In genomic region chr14:105998597-105998996, GRCh38 we compare ENCODE assay signal across 7 cellular contexts.
DNase-seq lines count a peak whose midpoint lies in the region; ATAC-seq, FAIRE-seq and TF ChIP-seq lines count a peak whose summit lies in the region.
"Not testable (repeated sequence)": the region's sequence is repeated elsewhere in the genome, so short reads cannot be mapped to it uniquely, and the experiment has no call there.

No MANE protein-coding gene starts in this region.

- H3K4me1 Mint-ChIP-seq in CD4-positive, CD25-positive, alpha-beta regulatory T cell = peaks cover 17 to 48% (median 21%) of the 10 kb centered on the region in 4 donors
- peaks cover 43% of the 10 kb centered on the region for H3K4me1 Mint-ChIP-seq in T-helper 1 cell treated with Interleukin-12 subunit alpha and Interleukin-12 subunit beta and Interleukin-4 antibody, amounts not matched to agents 30 μg/mL and 1 μg/mL, for 36 hours (ENCODE audit: low read depth)
- H3K4me1 Mint-ChIP-seq in activated CD8-positive, alpha-beta T cell treated with anti-CD3 and anti-CD28 coated beads for 36 hours (ENCODE audit: low read depth) = peaks cover 58% of the 10 kb centered on the region
- H3K4me1 Mint-ChIP-seq in activated naive CD4-positive, alpha-beta T cell treated with anti-CD3 and anti-CD28 coated beads for 36 hours (ENCODE audit: low read depth) = peaks cover 45% of the 10 kb centered on the region
- H3K4me1 Mint-ChIP-seq in natural killer cell = peaks cover 31 to 42% of the 10 kb centered on the region in 2 donors

- H3K4me3 Mint-ChIP-seq in CD4-positive, CD25-positive, alpha-beta regulatory T cell = peak overlapping the region; percentile 3 to 68 (median 45)
- H3K4me3 Mint-ChIP-seq in T-helper 1 cell treated with Interleukin-12 subunit alpha and Interleukin-12 subunit beta and Interleukin-4 antibody, amounts not matched to agents 30 μg/mL and 1 μg/mL, for 36 hours = peak overlapping the region; percentile 34
- H3K4me3 Mint-ChIP-seq in activated CD8-positive, alpha-beta T cell treated with anti-CD3 and anti-CD28 coated beads for 36 hours = peak overlapping the region; percentile 34
- H3K4me3 Mint-ChIP-seq in activated naive CD4-positive, alpha-beta T cell treated with anti-CD3 and anti-CD28 coated beads for 36 hours = peak overlapping the region; percentile 61
- peak overlapping the region; percentile 71 for H3K4me3 Mint-ChIP-seq in natural killer cell

- CTCF ChIA-PET in activated CD8-positive, alpha-beta T cell treated with anti-CD3 and anti-CD28 coated beads for 36 hours (lab: Charles Lee) = interaction anchor here (0.6 to 1.1 kb wide), 7 partner anchors 10 to 35 kb away, joined by 3 to 14 read pairs (median 5); no protein-coding TSS in a partner anchor
- CTCF ChIA-PET in activated naive CD4-positive, alpha-beta T cell treated with anti-CD3 and anti-CD28 coated beads for 36 hours (lab: Charles Lee) = interaction anchor here (0.6 to 1.1 kb wide), 7 partner anchors 9 to 24 kb away, joined by 3 to 6 read pairs (median 4); no protein-coding TSS in a partner anchor

- intact Hi-C loops in activated CD8-positive, alpha-beta T cell treated with anti-CD3 and anti-CD28 coated beads for 36 hours (cut with micrococcal nuclease); activated naive CD4-positive, alpha-beta T cell treated with anti-CD3 and anti-CD28 coated beads for 36 hours (cut with micrococcal nuclease): not testable (repeated sequence)
- intact Hi-C loops in natural killer cell (cut with micrococcal nuclease) = loop anchor here (10.0 kb wide), 1 partner anchor 54 kb away; no protein-coding TSS in a partner anchor

- H3K27ac ChIP-seq in CD4-positive, CD25-positive, alpha-beta regulatory T cell (ENCODE audit: insufficient read depth, low read length, poor library complexity, severe bottlenecking) = not testable (repeated sequence)

- H3K27me3 Mint-ChIP-seq in CD4-positive, CD25-positive, alpha-beta regulatory T cell; T-helper 1 cell treated with Interleukin-12 subunit alpha and Interleukin-12 subunit beta and Interleukin-4 antibody, amounts not matched to agents 30 μg/mL and 1 μg/mL, for 36 hours (ENCODE audit: low read depth); activated CD8-positive, alpha-beta T cell treated with anti-CD3 and anti-CD28 coated beads for 36 hours; activated naive CD4-positive, alpha-beta T cell treated with anti-CD3 and anti-CD28 coated beads for 36 hours (ENCODE audit: low read depth); natural killer cell (ENCODE audit: low read depth in 2 of 2): not testable (repeated sequence)

- H3K36me3 Mint-ChIP-seq in CD4-positive, CD25-positive, alpha-beta regulatory T cell; T-helper 1 cell treated with Interleukin-12 subunit alpha and Interleukin-12 subunit beta and Interleukin-4 antibody, amounts not matched to agents 30 μg/mL and 1 μg/mL, for 36 hours (ENCODE audit: low read depth); activated CD8-positive, alpha-beta T cell treated with anti-CD3 and anti-CD28 coated beads for 36 hours (ENCODE audit: low read depth); activated naive CD4-positive, alpha-beta T cell treated with anti-CD3 and anti-CD28 coated beads for 36 hours (ENCODE audit: low read depth); natural killer cell: not testable (repeated sequence)

- DNase-seq in CD4-positive, CD25-positive, alpha-beta regulatory T cell = peak in 1 of 3 donors; percentile 46
- not testable (repeated sequence) for DNase-seq in GM18507 (ENCODE audit: extremely low spot score, insufficient read length, low read depth); activated CD8-positive, alpha-beta T cell treated with anti-CD3 and anti-CD28 coated beads for 36 hours; activated naive CD4-positive, alpha-beta T cell treated with anti-CD3 and anti-CD28 coated beads for 36 hours; bronchial epithelial cell (ENCODE audit: low read depth); natural killer cell

- not testable (repeated sequence) for H3K36me3 ChIP-seq in CD4-positive, CD25-positive, alpha-beta regulatory T cell (ENCODE audit: control insufficient read depth, insufficient read depth, low read length); bronchial epithelial cell (ENCODE audit: control insufficient read depth, insufficient read depth, low read length)

- TF ChIP-seq CTCF in activated CD8-positive, alpha-beta T cell treated with anti-CD3 and anti-CD28 coated beads for 36 hours (IDR thresholded peaks at IDR 0.05); bronchial epithelial cell (IDR thresholded peaks at IDR 0.05; ENCODE audit: insufficient read depth, low read length, severe bottlenecking); natural killer cell (IDR thresholded peaks at IDR 0.05): not testable (repeated sequence)

- POLR2A ChIA-PET in activated CD8-positive, alpha-beta T cell treated with anti-CD3 and anti-CD28 coated beads for 36 hours (lab: Charles Lee) = not testable (repeated sequence)

- not testable (repeated sequence) for H3K4me3 ChIP-seq in CD4-positive, CD25-positive, alpha-beta regulatory T cell (ENCODE audit: low read depth, low read length); bronchial epithelial cell (ENCODE audit: low read depth, low read length)

- not testable (repeated sequence) for H3K9me3 Mint-ChIP-seq in CD4-positive, CD25-positive, alpha-beta regulatory T cell; T-helper 1 cell treated with Interleukin-12 subunit alpha and Interleukin-12 subunit beta and Interleukin-4 antibody, amounts not matched to agents 30 μg/mL and 1 μg/mL, for 36 hours; activated CD8-positive, alpha-beta T cell treated with anti-CD3 and anti-CD28 coated beads for 36 hours; activated naive CD4-positive, alpha-beta T cell treated with anti-CD3 and anti-CD28 coated beads for 36 hours; natural killer cell

- not testable (repeated sequence) for H3K9me3 ChIP-seq in CD4-positive, CD25-positive, alpha-beta regulatory T cell (ENCODE audit: control insufficient read depth in 2 of 2, low read length in 2 of 2)

- not testable (repeated sequence) for ATAC-seq in CD4-positive, CD25-positive, alpha-beta regulatory T cell (ENCODE audit: low read depth in 2 of 2); activated CD8-positive, alpha-beta T cell treated with anti-CD3 and anti-CD28 coated beads for 36 hours; natural killer cell

- peak; percentile 73 for FAIRE-seq in GM18507 (lab: Jason Lieb, UNC)
- FAIRE-seq in bronchial epithelial cell (lab: Jason Lieb, UNC) = peak; percentile 96

- H3K27ac Mint-ChIP-seq in CD4-positive, CD25-positive, alpha-beta regulatory T cell = peak overlapping the region; percentile 56 to 94 (median 66)
- H3K27ac Mint-ChIP-seq in T-helper 1 cell treated with Interleukin-12 subunit alpha and Interleukin-12 subunit beta and Interleukin-4 antibody, amounts not matched to agents 30 μg/mL and 1 μg/mL, for 36 hours = peak overlapping the region; percentile 81
- peak overlapping the region; percentile 85 for H3K27ac Mint-ChIP-seq in activated CD8-positive, alpha-beta T cell treated with anti-CD3 and anti-CD28 coated beads for 36 hours
- peak overlapping the region; percentile 84 for H3K27ac Mint-ChIP-seq in activated naive CD4-positive, alpha-beta T cell treated with anti-CD3 and anti-CD28 coated beads for 36 hours
- peak overlapping the region in 1 of 2 donors; percentile 9 for H3K27ac Mint-ChIP-seq in natural killer cell

- H3K27me3 ChIP-seq in CD4-positive, CD25-positive, alpha-beta regulatory T cell (ENCODE audit: control insufficient read depth, insufficient read depth, low read length); bronchial epithelial cell (ENCODE audit: control insufficient read depth, insufficient read depth, low read length): not testable (repeated sequence)

- H3K4me1 ChIP-seq in CD4-positive, CD25-positive, alpha-beta regulatory T cell (ENCODE audit: control insufficient read depth, insufficient read depth, low read length, poor library complexity, severe bottlenecking) = peaks cover 15% of the 10 kb centered on the region
